8 cellular contexts compared by ENCODE assay signal in the genomic region with DNA sequence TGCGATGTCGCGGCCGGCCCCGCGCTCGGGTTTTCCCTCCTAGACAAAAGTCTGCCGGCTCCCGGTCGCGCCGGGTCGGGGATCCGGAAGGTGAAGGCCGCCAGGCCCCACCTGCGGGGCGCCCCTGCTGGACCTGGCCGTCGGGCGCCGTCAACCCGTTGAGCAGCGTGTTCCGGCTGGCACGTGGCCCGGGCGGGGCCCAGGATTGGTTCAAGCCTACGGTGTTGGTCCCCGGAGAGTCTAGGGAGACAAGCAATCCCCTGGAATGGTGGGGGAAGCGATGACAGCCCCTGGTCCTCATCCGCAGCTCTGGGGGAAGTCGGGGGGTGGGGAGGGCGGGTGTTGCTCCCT.
A peak's percentile ranks its signal among the peaks of the same experiment; 100 is the strongest.
DNase-seq lines count a peak whose midpoint lies in the region; ATAC-seq and TF ChIP-seq lines count a peak whose summit lies in the region.
"Not testable (repeated sequence)": the region's sequence is repeated elsewhere in the genome, so short reads cannot be mapped to it uniquely, and the experiment has no call there.

No MANE protein-coding gene starts in this region.

- H3K4me3 Mint-ChIP-seq in CD8-positive, alpha-beta T cell; WTC11: not testable (repeated sequence)

- not testable (repeated sequence) for H3K27ac Mint-ChIP-seq in CD8-positive, alpha-beta T cell; WTC11

- intact Hi-C loops in CD8-positive, alpha-beta T cell (cut with DNase I, micrococcal nuclease); Right ventricle myocardium superior (cut with DNase I); psoas muscle (cut with DNase I): not testable (repeated sequence)

- not testable (repeated sequence) for H3K27me3 ChIP-seq in CD8-positive, alpha-beta T cell (ENCODE audit: insufficient read depth, low read length); psoas muscle (ENCODE audit: insufficient read depth in 3 of 3, low read length in 2 of 3)

- H3K4me1 Mint-ChIP-seq in CD8-positive, alpha-beta T cell (ENCODE audit: low read depth); WTC11: not testable (repeated sequence)

- not testable (repeated sequence) for TF ChIP-seq CTCF in CD8-positive, alpha-beta T cell (IDR thresholded peaks at IDR 0.05); WTC11 (IDR thresholded peaks at IDR 0.05); psoas muscle (IDR thresholded peaks at IDR 0.05)

- H3K36me3 Mint-ChIP-seq in CD8-positive, alpha-beta T cell; WTC11: not testable (repeated sequence)

- H3K27ac ChIP-seq in CD8-positive, alpha-beta T cell (ENCODE audit: low read depth, low read length); psoas muscle: not testable (repeated sequence)

- POLR2A ChIA-PET in CD8-positive, alpha-beta T cell (lab: Charles Lee); WTC11 (lab: Charles Lee): not testable (repeated sequence)

- H3K4me1 ChIP-seq in CD8-positive, alpha-beta T cell (ENCODE audit: insufficient read depth, low read length); psoas muscle: not testable (repeated sequence)

- not testable (repeated sequence) for H3K4me3 ChIP-seq in CD8-positive, alpha-beta T cell (ENCODE audit: low read depth, low read length); psoas muscle

- DNase-seq in CD8-positive, alpha-beta T cell; WTC11 (ENCODE audit: low spot score); Right ventricle myocardium superior; psoas muscle: not testable (repeated sequence)

- H3K9me3 ChIP-seq in CD8-positive, alpha-beta T cell (ENCODE audit: low read length); psoas muscle: not testable (repeated sequence)

- no CpG with 5 or more reads among the region's 33 CpGs for WGBS in psoas muscle, 3 donors

- H3K27me3 Mint-ChIP-seq in CD8-positive, alpha-beta T cell (ENCODE audit: low read depth); WTC11 (ENCODE audit: low read depth): not testable (repeated sequence)

- CTCF ChIA-PET in CD8-positive, alpha-beta T cell (lab: Charles Lee); WTC11 (lab: Charles Lee): not testable (repeated sequence)

- not testable (repeated sequence) for H3K9me3 Mint-ChIP-seq in CD8-positive, alpha-beta T cell; WTC11

- not testable (repeated sequence) for H3K36me3 ChIP-seq in CD8-positive, alpha-beta T cell (ENCODE audit: insufficient read depth, low read length); psoas muscle (ENCODE audit: insufficient read depth in 1 of 2, low read depth in 1 of 2)

- peak; percentile 63 for ATAC-seq in CD8-positive, alpha-beta T cell
- ATAC-seq in GM19043 (IDR thresholded peaks at IDR 0.05; ENCODE audit: low read depth, unreplicated experiment) (peak; percentile 48), GM21529 (IDR thresholded peaks at IDR 0.05; ENCODE audit: unreplicated experiment) (peak; percentile 80), HG02884 (IDR thresholded peaks at IDR 0.05; ENCODE audit: unreplicated experiment) (peak; percentile 57), HG03342 (IDR thresholded peaks at IDR 0.05; ENCODE audit: unreplicated experiment) (peak; percentile 76), WTC11 (peak; percentile 75), Right ventricle myocardium superior (ENCODE audit: poor library complexity) (peak; percentile 76), psoas muscle (peak; percentile 70 to 77 (median 74))
